ENCODE assay signal across 8 cellular contexts in the genomic region with DNA sequence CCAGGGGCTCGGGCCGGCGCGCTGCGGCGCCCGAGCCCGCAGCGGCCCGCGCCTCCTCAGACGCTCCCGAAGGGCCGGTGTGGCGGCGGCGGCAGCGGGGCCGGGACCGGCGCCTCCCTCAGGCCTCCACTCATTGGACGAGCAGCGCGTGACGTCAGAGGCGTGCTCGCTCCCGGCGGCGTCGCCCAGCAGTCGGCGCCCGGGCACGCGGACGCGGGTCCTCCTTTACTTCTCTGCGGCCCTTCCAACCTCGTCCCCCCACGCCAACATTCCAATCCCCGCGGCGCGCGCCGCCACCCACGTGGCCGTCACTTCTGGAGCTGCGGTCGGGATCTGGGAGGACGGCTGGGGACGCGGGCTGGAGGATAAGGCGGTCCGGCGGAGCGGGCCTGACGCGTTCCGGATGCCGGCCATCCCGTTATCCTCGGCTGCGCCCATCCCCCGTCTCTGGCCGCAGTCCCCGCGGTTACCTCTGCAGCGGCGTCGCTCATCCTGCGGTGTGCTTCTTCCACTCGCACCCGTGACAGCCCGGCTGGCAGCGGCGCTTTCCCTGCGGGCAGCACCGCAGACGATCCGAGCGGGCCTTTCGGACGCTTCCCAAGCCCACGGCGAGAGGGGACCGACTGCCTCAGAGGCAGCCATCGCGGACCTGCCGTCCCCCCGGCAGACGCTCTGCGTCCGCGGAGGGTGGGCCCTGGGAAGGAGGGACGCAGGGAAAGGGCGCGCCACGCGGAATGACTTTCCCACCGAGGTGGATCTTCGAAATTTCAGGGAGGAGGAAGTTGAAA. TPM values are rescaled to one million over a fixed set of nuclear protein-coding genes. Genes with fewer than 3 reads are reported as not detected.
DNase-seq lines count a peak whose midpoint lies in the region; ATAC-seq and TF ChIP-seq lines count a peak whose summit lies in the region.

A gene with protein sequence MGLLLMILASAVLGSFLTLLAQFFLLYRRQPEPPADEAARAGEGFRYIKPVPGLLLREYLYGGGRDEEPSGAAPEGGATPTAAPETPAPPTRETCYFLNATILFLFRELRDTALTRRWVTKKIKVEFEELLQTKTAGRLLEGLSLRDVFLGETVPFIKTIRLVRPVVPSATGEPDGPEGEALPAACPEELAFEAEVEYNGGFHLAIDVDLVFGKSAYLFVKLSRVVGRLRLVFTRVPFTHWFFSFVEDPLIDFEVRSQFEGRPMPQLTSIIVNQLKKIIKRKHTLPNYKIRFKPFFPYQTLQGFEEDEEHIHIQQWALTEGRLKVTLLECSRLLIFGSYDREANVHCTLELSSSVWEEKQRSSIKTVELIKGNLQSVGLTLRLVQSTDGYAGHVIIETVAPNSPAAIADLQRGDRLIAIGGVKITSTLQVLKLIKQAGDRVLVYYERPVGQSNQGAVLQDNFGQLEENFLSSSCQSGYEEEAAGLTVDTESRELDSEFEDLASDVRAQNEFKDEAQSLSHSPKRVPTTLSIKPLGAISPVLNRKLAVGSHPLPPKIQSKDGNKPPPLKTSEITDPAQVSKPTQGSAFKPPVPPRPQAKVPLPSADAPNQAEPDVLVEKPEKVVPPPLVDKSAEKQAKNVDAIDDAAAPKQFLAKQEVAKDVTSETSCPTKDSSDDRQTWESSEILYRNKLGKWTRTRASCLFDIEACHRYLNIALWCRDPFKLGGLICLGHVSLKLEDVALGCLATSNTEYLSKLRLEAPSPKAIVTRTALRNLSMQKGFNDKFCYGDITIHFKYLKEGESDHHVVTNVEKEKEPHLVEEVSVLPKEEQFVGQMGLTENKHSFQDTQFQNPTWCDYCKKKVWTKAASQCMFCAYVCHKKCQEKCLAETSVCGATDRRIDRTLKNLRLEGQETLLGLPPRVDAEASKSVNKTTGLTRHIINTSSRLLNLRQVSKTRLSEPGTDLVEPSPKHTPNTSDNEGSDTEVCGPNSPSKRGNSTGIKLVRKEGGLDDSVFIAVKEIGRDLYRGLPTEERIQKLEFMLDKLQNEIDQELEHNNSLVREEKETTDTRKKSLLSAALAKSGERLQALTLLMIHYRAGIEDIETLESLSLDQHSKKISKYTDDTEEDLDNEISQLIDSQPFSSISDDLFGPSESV (minus strand): TSS at position 81 of the 788 bp plus-strand sequence. CDS start 213 bp downstream, outside the sequence.

- no peaks in the 10 kb centered on the region for H3K36me3 ChIP-seq in Peyer's patch
- no peaks in the 10 kb centered on the region for H3K36me3 ChIP-seq in muscle layer of colon (ENCODE audit: insufficient read depth, low read length)

- H3K9me3 ChIP-seq in Peyer's patch = no peaks in the 10 kb centered on the region
- H3K9me3 ChIP-seq in muscle layer of colon (ENCODE audit: low read length) = no peaks in the 10 kb centered on the region

- peak within 1 kb of the TSS; percentile 88 to 99 (median 91) for H3K27ac ChIP-seq in Peyer's patch
- peak within 1 kb of the TSS; percentile 83 for H3K27ac ChIP-seq in muscle layer of colon (ENCODE audit: low read depth, low read length)

- H3K4me1 ChIP-seq in Peyer's patch (peaks cover 0 to 25% (median 8%) of the 10 kb centered on the region in 4 donors), muscle layer of colon (ENCODE audit: insufficient read depth, low read length) (peaks cover 24% of the 10 kb centered on the region)

- H3K4me3 ChIP-seq in Jurkat, Clone E6-1 (ENCODE audit: low read length) = peak within 1 kb of the TSS; percentile 82
- peak within 1 kb of the TSS; percentile 80 to 99 (median 90) for H3K4me3 ChIP-seq in Peyer's patch
- H3K4me3 ChIP-seq in muscle layer of colon (ENCODE audit: low read depth in 1 of 2, low read length in 2 of 2) = peak within 1 kb of the TSS; percentile 67 to 82

- TF ChIP-seq POLR2A in Peyer's patch (IDR thresholded peaks at IDR 0.05) = peak; percentile 70 to 97

- peak within 1 kb of the TSS; percentile 84 for H3K9ac ChIP-seq in muscle layer of colon (ENCODE audit: low read length)

- no peaks in the 10 kb centered on the region for H3K27me3 ChIP-seq in Peyer's patch
- no peaks in the 10 kb centered on the region for H3K27me3 ChIP-seq in muscle layer of colon (ENCODE audit: control insufficient read depth in 1 of 2, insufficient read depth in 2 of 2, low read length in 2 of 2)

- DNase-seq in DMS53 (lab: John Stamatoyannopoulos, UW) = peak; percentile 96
- peak; percentile 80 for DNase-seq in Jurkat, Clone E6-1 (ENCODE audit: low read depth, low spot score)
- peak; percentile 91 to 97 (median 97) for DNase-seq in Peyer's patch
- peak; percentile 92 to 93 for DNase-seq in activated T-cell treated with anti-CD3 and anti-CD28 coated beads, Interleukin-2, amount 50 U/mL, for 48 hours
- peak; percentile 75 for DNase-seq in stimulated activated CD8-positive, alpha-beta memory T cell treated with anti-CD3 and anti-CD28 coated beads, Interleukin-7, amount 100 ng/mL, for 24 hours (ENCODE audit: low read depth)

- ATAC-seq in GM21619 (IDR thresholded peaks at IDR 0.05; ENCODE audit: unreplicated experiment) = peak; percentile 81
- peak; percentile 96 for ATAC-seq in esophagus mucosa

- TF ChIP-seq CTCF in Peyer's patch (IDR thresholded peaks at IDR 0.05) = peak in 2 of 6 experiments; percentile 4 to 29

RNA-seq across cellular contexts. Expression of the gene that starts here (rescaled TPM):
- 15.6 TPM for polyA plus RNA-seq in Jurkat, Clone E6-1 (2012; ENCODE audit: insufficient read depth, insufficient read length)
- total RNA-seq in Peyer's patch (10 to 100 TPM; 50.3 to 91.4 (median 72.0) TPM), esophagus mucosa (39.0 TPM)

Comparison
In these comparisons a context has a peak if more than half of its experiments do, and no peak if none do; other contexts are left out.
1. Peak in every context shown above with its lines: DNase-seq, ATAC-seq, H3K4me3 ChIP-seq and H3K27ac ChIP-seq.